ENCODE assay signal across 42 cellular contexts in the genomic region with DNA sequence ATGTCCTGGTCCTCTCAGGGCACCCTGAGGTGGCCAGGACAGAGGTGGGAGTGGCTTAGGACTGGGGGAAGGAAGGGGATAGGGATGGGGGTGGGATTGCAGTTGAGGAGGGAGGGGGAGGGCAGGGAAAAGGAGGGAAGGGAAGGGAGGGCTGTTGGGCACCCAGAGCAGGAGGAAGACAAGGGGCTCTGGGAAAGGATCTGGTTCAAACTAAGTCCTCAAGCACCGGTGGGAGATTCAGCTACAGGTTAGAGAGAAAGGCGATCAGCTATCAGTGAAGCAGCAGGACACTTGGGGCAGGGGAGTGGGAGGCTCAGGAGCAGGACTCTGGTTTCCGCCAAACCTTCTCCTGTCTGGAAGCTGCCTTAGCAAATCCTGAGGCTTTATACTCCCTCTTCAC. TPM values are rescaled to one million over a fixed set of nuclear protein-coding genes. Genes with fewer than 3 reads are reported as not detected.
"Had no signal": no experiment of that assay in that cellular context is flagged by ENCODE, and none has a peak within 500 bp of the region (broad histone marks: within the 10 kb centered on the region; RNA-seq: fewer than 3 reads in every experiment).

No MANE protein-coding gene starts in this region.

- H3K27ac ChIP-seq: adrenal gland, ascending aorta, body of pancreas, brain microvascular endothelial cell, breast epithelium, cardiac muscle cell had no signal

- H3K9me3 Mint-ChIP-seq: activated naive CD4-positive, alpha-beta T cell treated with anti-CD3 and anti-CD28 coated beads for 36 hours; activated naive CD4-positive, alpha-beta T cell treated with anti-CD3 and anti-CD28 coated beads, Interleukin-2, amount 10 ng/mL, durations not matched to agents 7 days and 5 days; activated naive CD4-positive, alpha-beta T cell treated with anti-CD3 and anti-CD28 coated beads, Interleukin-2, amount 50 U/mL, for 24 hours; activated naive CD4-positive, alpha-beta T cell treated with anti-CD3 and anti-CD28 coated beads, Interleukin-2, amount 50 U/mL, for 72 hours; activated naive CD8-positive, alpha-beta T cell treated with anti-CD3 and anti-CD28 coated beads for 36 hours; activated naive CD8-positive, alpha-beta T cell treated with anti-CD3 and anti-CD28 coated beads, Interleukin-2, amount 10 ng/mL, durations not matched to agents 7 days and 5 days; activated naive CD8-positive, alpha-beta T cell treated with anti-CD3 and anti-CD28 coated beads, Interleukin-2, amount 50 U/mL, for 24 hours; activated T-cell treated with anti-CD3 and anti-CD28 coated beads, Interleukin-2, amount 50 U/mL, for 24 hours; activated T-cell treated with anti-CD3 and anti-CD28 coated beads, Interleukin-2, amount 50 U/mL, for 4 hours; activated T-cell treated with anti-CD3 and anti-CD28 coated beads, Interleukin-2, amount 50 U/mL, for 72 hours; activated T-helper 1 cell treated with anti-CD3 and anti-CD28 coated beads, Interleukin-12 subunit alpha, Interleukin-12 subunit beta, Interleukin-2, Interleukin-4 antibody, amounts not matched to agents 30 ng/mL and 10 ng/mL and 1 ng/mL, durations not matched to agents 14 hours and 24 hours and 36 hours; activated T-helper 17 cell treated with anti-CD3 and anti-CD28 coated beads, Interleukin-2, amount 50 U/mL, for 72 hours; activated T-helper 2 cell treated with anti-CD3 and anti-CD28 coated beads, Interferon-gamma antibody, Interleukin-2, Interleukin-4, amounts not matched to agents 10 μg/mL and 5 μg/mL and 100 μg/mL, durations not matched to agents 14 hours and 24 hours and 36 hours; brain; central memory CD8-positive, alpha-beta T cell had no signal

- H3K4me3 Mint-ChIP-seq: activated naive CD4-positive, alpha-beta T cell treated with anti-CD3 and anti-CD28 coated beads for 36 hours; activated naive CD4-positive, alpha-beta T cell treated with anti-CD3 and anti-CD28 coated beads, Interleukin-2, amount 10 ng/mL, durations not matched to agents 7 days and 5 days; activated naive CD4-positive, alpha-beta T cell treated with anti-CD3 and anti-CD28 coated beads, Interleukin-2, amount 50 U/mL, for 24 hours; activated naive CD8-positive, alpha-beta T cell; activated naive CD8-positive, alpha-beta T cell treated with anti-CD3 and anti-CD28 coated beads for 36 hours; activated naive CD8-positive, alpha-beta T cell treated with anti-CD3 and anti-CD28 coated beads, Interleukin-2, amount 10 ng/mL, durations not matched to agents 7 days and 5 days; activated naive CD8-positive, alpha-beta T cell treated with anti-CD3 and anti-CD28 coated beads, Interleukin-2, amount 50 U/mL, for 24 hours; activated T-cell treated with anti-CD3 and anti-CD28 coated beads, Interleukin-2, amount 50 U/mL, for 24 hours; activated T-cell treated with anti-CD3 and anti-CD28 coated beads, Interleukin-2, amount 50 U/mL, for 4 hours; activated T-cell treated with anti-CD3 and anti-CD28 coated beads, Interleukin-2, amount 50 U/mL, for 72 hours; activated T-helper 1 cell treated with anti-CD3 and anti-CD28 coated beads, Interleukin-12 subunit alpha, Interleukin-12 subunit beta, Interleukin-2, Interleukin-4 antibody, amounts not matched to agents 30 ng/mL and 10 ng/mL and 1 ng/mL, durations not matched to agents 14 hours and 24 hours and 36 hours; activated T-helper 17 cell treated with anti-CD3 and anti-CD28 coated beads, Interleukin-2, amount 50 U/mL, for 72 hours; brain; central memory CD8-positive, alpha-beta T cell had no signal

- FAIRE-seq: astrocyte, bronchial epithelial cell had no signal

- H3K27me3 Mint-ChIP-seq: activated naive CD4-positive, alpha-beta T cell treated with anti-CD3 and anti-CD28 coated beads, Interleukin-2, amount 50 U/mL, for 24 hours; activated naive CD8-positive, alpha-beta T cell had no signal

- H3K9me3 ChIP-seq: adrenal gland, ascending aorta, body of pancreas, breast epithelium had no signal

- H3K4me3 ChIP-seq: adrenal gland, ascending aorta, body of pancreas, breast epithelium, cardiac muscle cell had no signal

- H3K4me1 ChIP-seq: adrenal gland, ascending aorta, body of pancreas, breast epithelium had no signal

- DNase-seq: activated effector memory CD4-positive, alpha-beta T cell treated with anti-CD3 and anti-CD28 coated beads, Interleukin-2, amount 50 U/mL, for 16 hours; activated effector memory CD4-positive, alpha-beta T cell treated with Interleukin-2 at 50 U/mL for 16 hours; activated gamma-delta T cell; activated gamma-delta T cell treated with Interleukin-2 at 50 U/mL for 16 hours; activated naive CD4-positive, alpha-beta T cell; activated naive CD4-positive, alpha-beta T cell treated with anti-CD3 and anti-CD28 coated beads for 36 hours; activated naive CD4-positive, alpha-beta T cell treated with anti-CD3 and anti-CD28 coated beads, Interleukin-2, amount 10 ng/mL, durations not matched to agents 7 days and 5 days; activated naive CD4-positive, alpha-beta T cell treated with anti-CD3 and anti-CD28 coated beads, Interleukin-2, amount 50 U/mL, for 16 hours; activated naive CD4-positive, alpha-beta T cell treated with Interleukin-2 at 50 U/mL for 16 hours; activated naive CD8-positive, alpha-beta T cell treated with anti-CD3 and anti-CD28 coated beads for 36 hours; activated naive CD8-positive, alpha-beta T cell treated with anti-CD3 and anti-CD28 coated beads, Interleukin-2, amount 10 ng/mL, durations not matched to agents 7 days and 5 days; activated naive CD8-positive, alpha-beta T cell treated with anti-CD3 and anti-CD28 coated beads, Interleukin-2, amount 50 U/mL, for 24 hours; activated T-cell treated with anti-CD3 and anti-CD28 coated beads, Interleukin-2, amount 50 U/mL, for 1 hour; activated T-cell treated with anti-CD3 and anti-CD28 coated beads, Interleukin-2, amount 50 U/mL, for 24 hours; activated T-cell treated with anti-CD3 and anti-CD28 coated beads, Interleukin-2, amount 50 U/mL, for 4 hours; activated T-cell treated with anti-CD3 and anti-CD28 coated beads, Interleukin-2, amount 50 U/mL, for 48 hours; activated T-cell treated with anti-CD3 and anti-CD28 coated beads, Interleukin-2, amount 50 U/mL, for 72 hours; adrenal gland; amniotic stem cell; amygdala; anterior cingulate cortex; aorta; body of pancreas; brain microvascular endothelial cell; caudate nucleus; central memory CD4-positive, alpha-beta T cell had no signal

- H3K36me3 ChIP-seq: adrenal gland, ascending aorta, brain microvascular endothelial cell, breast epithelium, cardiac muscle cell had no signal

- H3K27me3 ChIP-seq: adrenal gland, ascending aorta, body of pancreas, brain microvascular endothelial cell, breast epithelium, cardiac muscle cell had no signal

- H3K36me3 Mint-ChIP-seq: activated naive CD4-positive, alpha-beta T cell treated with anti-CD3 and anti-CD28 coated beads, Interleukin-2, amount 10 ng/mL, durations not matched to agents 7 days and 5 days; activated naive CD4-positive, alpha-beta T cell treated with anti-CD3 and anti-CD28 coated beads, Interleukin-2, amount 50 U/mL, for 24 hours; activated naive CD4-positive, alpha-beta T cell treated with anti-CD3 and anti-CD28 coated beads, Interleukin-2, amount 50 U/mL, for 72 hours; activated naive CD8-positive, alpha-beta T cell; activated naive CD8-positive, alpha-beta T cell treated with anti-CD3 and anti-CD28 coated beads for 36 hours; activated naive CD8-positive, alpha-beta T cell treated with anti-CD3 and anti-CD28 coated beads, Interleukin-2, amount 10 ng/mL, durations not matched to agents 7 days and 5 days; brain had no signal

- H3K27ac Mint-ChIP-seq: activated naive CD4-positive, alpha-beta T cell treated with anti-CD3 and anti-CD28 coated beads for 36 hours; activated naive CD4-positive, alpha-beta T cell treated with anti-CD3 and anti-CD28 coated beads, Interleukin-2, amount 10 ng/mL, durations not matched to agents 7 days and 5 days; activated naive CD4-positive, alpha-beta T cell treated with anti-CD3 and anti-CD28 coated beads, Interleukin-2, amount 50 U/mL, for 24 hours; activated naive CD4-positive, alpha-beta T cell treated with anti-CD3 and anti-CD28 coated beads, Interleukin-2, amount 50 U/mL, for 72 hours; activated naive CD8-positive, alpha-beta T cell; activated naive CD8-positive, alpha-beta T cell treated with anti-CD3 and anti-CD28 coated beads for 36 hours; activated naive CD8-positive, alpha-beta T cell treated with anti-CD3 and anti-CD28 coated beads, Interleukin-2, amount 10 ng/mL, durations not matched to agents 7 days and 5 days; activated naive CD8-positive, alpha-beta T cell treated with anti-CD3 and anti-CD28 coated beads, Interleukin-2, amount 50 U/mL, for 24 hours; activated T-cell treated with anti-CD3 and anti-CD28 coated beads, Interleukin-2, amount 50 U/mL, for 24 hours; activated T-cell treated with anti-CD3 and anti-CD28 coated beads, Interleukin-2, amount 50 U/mL, for 72 hours; activated T-helper 1 cell treated with anti-CD3 and anti-CD28 coated beads, Interleukin-12 subunit alpha, Interleukin-12 subunit beta, Interleukin-2, Interleukin-4 antibody, amounts not matched to agents 30 ng/mL and 10 ng/mL and 1 ng/mL, durations not matched to agents 14 hours and 24 hours and 36 hours; activated T-helper 17 cell treated with anti-CD3 and anti-CD28 coated beads, Interleukin-2, amount 50 U/mL, for 72 hours; activated T-helper 2 cell treated with anti-CD3 and anti-CD28 coated beads, Interferon-gamma antibody, Interleukin-2, Interleukin-4, amounts not matched to agents 10 μg/mL and 5 μg/mL and 100 μg/mL, durations not matched to agents 14 hours and 24 hours and 36 hours; brain had no signal

- ATAC-seq: activated naive CD4-positive, alpha-beta T cell treated with anti-CD3 and anti-CD28 coated beads, Interleukin-2, amount 50 U/mL, for 72 hours; activated naive CD8-positive, alpha-beta T cell treated with anti-CD3 and anti-CD28 coated beads, Interleukin-2, amount 50 U/mL, for 24 hours; activated T-cell treated with anti-CD3 and anti-CD28 coated beads, Interleukin-2, amount 50 U/mL, for 4 hours; activated T-cell treated with anti-CD3 and anti-CD28 coated beads, Interleukin-2, amount 50 U/mL, for 72 hours; activated T-helper 17 cell treated with anti-CD3 and anti-CD28 coated beads, Interleukin-2, amount 50 U/mL, for 72 hours; body of pancreas had no signal

- H3K4me1 Mint-ChIP-seq: activated naive CD4-positive, alpha-beta T cell treated with anti-CD3 and anti-CD28 coated beads, Interleukin-2, amount 10 ng/mL, durations not matched to agents 7 days and 5 days; activated naive CD4-positive, alpha-beta T cell treated with anti-CD3 and anti-CD28 coated beads, Interleukin-2, amount 50 U/mL, for 24 hours; activated naive CD8-positive, alpha-beta T cell treated with anti-CD3 and anti-CD28 coated beads, Interleukin-2, amount 10 ng/mL, durations not matched to agents 7 days and 5 days; activated naive CD8-positive, alpha-beta T cell treated with anti-CD3 and anti-CD28 coated beads, Interleukin-2, amount 50 U/mL, for 24 hours; activated T-helper 17 cell treated with anti-CD3 and anti-CD28 coated beads, Interleukin-2, amount 50 U/mL, for 72 hours; brain; central memory CD8-positive, alpha-beta T cell had no signal

RNA-seq across cellular contexts. Expression of a gene that starts 44.6 kb away (rescaled TPM):
- total RNA-seq: activated naive CD4-positive, alpha-beta T cell treated with anti-CD3 and anti-CD28 coated beads for 36 hours; activated naive CD4-positive, alpha-beta T cell treated with anti-CD3 and anti-CD28 coated beads, Interleukin-2, amount 50 U/mL, for 72 hours; activated naive CD8-positive, alpha-beta T cell treated with anti-CD3 and anti-CD28 coated beads for 36 hours; activated naive CD8-positive, alpha-beta T cell treated with anti-CD3 and anti-CD28 coated beads, Interleukin-2, amount 10 ng/mL, durations not matched to agents 7 days and 5 days; activated T-helper 1 cell treated with anti-CD3 and anti-CD28 coated beads, Interleukin-12 subunit alpha, Interleukin-12 subunit beta, Interleukin-2, Interleukin-4 antibody, amounts not matched to agents 30 ng/mL and 10 ng/mL and 1 ng/mL, durations not matched to agents 14 hours and 24 hours and 36 hours; activated T-helper 17 cell treated with anti-CD3 and anti-CD28 coated beads, Interleukin-2, amount 50 U/mL, for 72 hours; aorta; ascending aorta; astrocyte; breast epithelium; bronchial epithelial cell; cardiac muscle cell; cardiac septum; cerebellum; chondrocyte had no signal
- polyA plus RNA-seq: aorta, cardiac muscle cell had no signal
